ENCODE assay signal across 24 cellular contexts in the genomic region with DNA sequence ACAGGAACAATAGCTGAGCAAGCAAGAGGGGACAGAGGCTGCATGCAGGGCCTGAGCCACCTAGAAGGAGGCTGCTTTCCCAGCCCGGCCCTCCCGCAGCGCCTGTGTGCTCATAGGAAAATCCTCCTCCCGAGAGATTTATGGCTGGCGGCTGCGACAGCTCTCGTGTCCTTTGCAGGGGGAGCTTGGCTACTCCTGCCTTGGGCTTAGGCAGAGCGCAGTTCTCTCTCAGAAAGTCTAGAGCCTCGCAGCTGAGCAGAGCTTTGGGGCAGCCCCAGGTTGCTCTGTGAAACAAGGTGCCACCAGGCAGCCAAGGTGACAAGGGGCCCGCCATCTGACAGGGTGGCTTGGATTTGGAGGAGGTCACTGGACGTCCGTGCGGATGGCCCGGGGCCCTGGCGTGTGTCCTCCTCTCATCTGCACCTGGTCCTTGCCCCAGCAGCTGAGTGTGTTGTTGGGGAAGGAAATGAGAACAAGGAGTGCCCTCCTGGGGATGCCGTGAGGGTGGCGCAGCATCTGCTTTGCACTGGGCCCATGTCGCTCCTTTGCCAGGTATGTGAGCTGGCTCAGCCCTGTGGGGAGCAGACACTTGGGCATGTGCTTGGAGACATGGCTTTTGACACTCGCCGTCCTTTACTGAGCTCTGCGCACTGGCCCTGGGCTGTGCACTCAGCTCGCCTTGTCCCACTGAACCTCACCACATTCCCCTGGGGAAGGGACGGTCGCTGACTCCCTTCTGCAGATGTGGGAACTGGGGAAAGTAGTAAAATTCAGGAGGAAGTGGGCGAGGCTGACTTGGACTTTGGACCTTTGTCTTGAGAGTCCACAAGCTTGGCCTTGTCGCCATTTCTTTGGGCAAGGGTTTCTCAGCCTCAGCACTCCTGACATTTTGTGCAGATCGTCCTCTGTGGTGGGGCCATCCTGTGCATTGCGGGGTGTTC. TPM values are rescaled to one million over a fixed set of nuclear protein-coding genes. Genes with fewer than 3 reads are reported as not detected.
DNase-seq lines count a peak whose midpoint lies in the region; ATAC-seq and TF ChIP-seq lines count a peak whose summit lies in the region.
"Had no signal": no experiment of that assay in that cellular context is flagged by ENCODE, and none has a peak within 500 bp of the region (broad histone marks: within the 10 kb centered on the region; RNA-seq: fewer than 3 reads in every experiment).

No MANE protein-coding gene starts in this region.

- intact Hi-C loops in natural killer cell (cut with micrococcal nuclease), result no loop called here

- no peak overlapping the region for H3K4me3 Mint-ChIP-seq in natural killer cell treated with Interleukin-12 subunit alpha and Interleukin-12 subunit beta and Interleukin-15 and Interleukin-18, amount 100 ng/mL, for 72 hours
- H3K4me3 Mint-ChIP-seq in natural killer cell (no peak overlapping the region), memory B cell (no peak overlapping the region)
- H3K4me3 Mint-ChIP-seq: activated CD4-positive, alpha-beta memory T cell treated with anti-CD3 and anti-CD28 coated beads, Interleukin-2, amount 10 ng/mL, durations not matched to agents 7 days and 5 days had no signal

- no peaks in the 10 kb centered on the region for H3K4me1 Mint-ChIP-seq in natural killer cell treated with Interleukin-12 subunit alpha and Interleukin-12 subunit beta and Interleukin-15 and Interleukin-18, amount 100 ng/mL, for 72 hours (ENCODE audit: low read depth in 2 of 2)
- H3K4me1 Mint-ChIP-seq in natural killer cell (no peaks in the 10 kb centered on the region), memory B cell (peaks cover 2% of the 10 kb centered on the region)
- H3K4me1 Mint-ChIP-seq: activated CD4-positive, alpha-beta memory T cell treated with anti-CD3 and anti-CD28 coated beads, Interleukin-2, amount 10 ng/mL, durations not matched to agents 7 days and 5 days had no signal

- peaks cover 4 to 7% of the 10 kb centered on the region in 2 donors for H3K27me3 Mint-ChIP-seq in natural killer cell treated with Interleukin-12 subunit alpha and Interleukin-12 subunit beta and Interleukin-15 and Interleukin-18, amount 100 ng/mL, for 72 hours
- H3K27me3 Mint-ChIP-seq in natural killer cell (ENCODE audit: low read depth in 2 of 2) (peaks cover 0 to 11% of the 10 kb centered on the region in 2 donors), memory B cell (peaks cover 2% of the 10 kb centered on the region)

- no peaks in the 10 kb centered on the region for H3K36me3 Mint-ChIP-seq in natural killer cell treated with Interleukin-12 subunit alpha and Interleukin-12 subunit beta and Interleukin-15 and Interleukin-18, amount 100 ng/mL, for 72 hours
- H3K36me3 Mint-ChIP-seq in natural killer cell (no peaks in the 10 kb centered on the region), memory B cell (peaks cover 2% of the 10 kb centered on the region)
- H3K36me3 Mint-ChIP-seq: activated naive CD4-positive, alpha-beta T cell treated with anti-CD3 and anti-CD28 coated beads, Interleukin-2, amount 50 U/mL, for 72 hours had no signal

- peak; percentile 35 for DNase-seq in natural killer cell treated with Interleukin-12 subunit alpha and Interleukin-12 subunit beta and Interleukin-15 and Interleukin-18, amount 100 ng/mL, for 72 hours (ENCODE audit: low spot score)
- DNase-seq in natural killer cell, result no peak
- DNase-seq in NCI-H2227 treated with DMSO at 0.1 percent for 48 hours (lab: John Stamatoyannopoulos, UW), result peak; percentile 13
- DNase-seq in memory B cell (ENCODE audit: low spot score in 2 of 2), result no peak
- DNase-seq in GF-D8 (lab: John Stamatoyannopoulos, UW), result no peak
- DNase-seq in stimulated activated CD4-positive, alpha-beta T cell treated with anti-CD3 and anti-CD28 coated beads, Interleukin-1b, Interleukin-23, amount 100 ng/mL, for 48 hours, result no peak
- DNase-seq in NCI-H128 (lab: John Stamatoyannopoulos, UW; ENCODE audit: unreplicated experiment), result no peak
- DNase-seq: ACHN; activated CD4-positive, alpha-beta memory T cell treated with anti-CD3 and anti-CD28 coated beads, Interleukin-2, amount 10 ng/mL, durations not matched to agents 7 days and 5 days; activated CD4-positive, CD25-positive, alpha-beta regulatory T cell treated with anti-CD3 and anti-CD28 coated beads, Interleukin-2, amount 50 U/mL, for 72 hours; aorta; DMS79; effector memory CD4-positive, alpha-beta T cell; head of caudate nucleus; kidney glomerular epithelial cell; NCI-H1436 treated with DMSO at 0.1 percent for 48 hours; NCI-H510A treated with DMSO at 0.1 percent for 48 hours; nucleus accumbens; T-helper 1 cell had no signal

- no peaks in the 10 kb centered on the region for H3K9me3 Mint-ChIP-seq in natural killer cell treated with Interleukin-12 subunit alpha and Interleukin-12 subunit beta and Interleukin-15 and Interleukin-18, amount 100 ng/mL, for 72 hours
- H3K9me3 Mint-ChIP-seq in natural killer cell (no peaks in the 10 kb centered on the region), memory B cell (peaks cover 5% of the 10 kb centered on the region)
- H3K9me3 Mint-ChIP-seq: activated T-helper 2 cell treated with anti-CD3 and anti-CD28 coated beads, Interferon-gamma antibody, Interleukin-2, Interleukin-4, amounts not matched to agents 10 μg/mL and 5 μg/mL and 100 μg/mL, durations not matched to agents 14 hours and 24 hours and 36 hours had no signal

- H3K27ac Mint-ChIP-seq in natural killer cell treated with Interleukin-12 subunit alpha and Interleukin-12 subunit beta and Interleukin-15 and Interleukin-18, amount 100 ng/mL, for 72 hours, result no peak overlapping the region
- H3K27ac Mint-ChIP-seq in natural killer cell (no peak overlapping the region), memory B cell (no peak overlapping the region)
- H3K27ac Mint-ChIP-seq: activated CD4-positive, alpha-beta memory T cell treated with anti-CD3 and anti-CD28 coated beads, Interleukin-2, amount 10 ng/mL, durations not matched to agents 7 days and 5 days; activated naive CD4-positive, alpha-beta T cell treated with anti-CD3 and anti-CD28 coated beads, Interleukin-2, amount 50 U/mL, for 72 hours; activated T-helper 2 cell treated with anti-CD3 and anti-CD28 coated beads, Interferon-gamma antibody, Interleukin-2, Interleukin-4, amounts not matched to agents 10 μg/mL and 5 μg/mL and 100 μg/mL, durations not matched to agents 14 hours and 24 hours and 36 hours had no signal

- TF ChIP-seq CTCF in natural killer cell (IDR thresholded peaks at IDR 0.05), result no peak

- no peak for ATAC-seq in natural killer cell treated with Interleukin-12 subunit alpha and Interleukin-12 subunit beta and Interleukin-15 and Interleukin-18, amount 100 ng/mL, for 72 hours
- ATAC-seq in natural killer cell (no peak), memory B cell (ENCODE audit: low read depth) (peak; percentile 22)
- ATAC-seq: activated naive CD4-positive, alpha-beta T cell treated with anti-CD3 and anti-CD28 coated beads, Interleukin-2, amount 50 U/mL, for 72 hours; K562 had no signal

RNA-seq across cellular contexts. Expression of a gene that starts 41.9 kb away (rescaled TPM):
- not detected for total RNA-seq in natural killer cell treated with Interleukin-12 subunit alpha and Interleukin-12 subunit beta and Interleukin-15 and Interleukin-18, amount 100 ng/mL, for 72 hours
- total RNA-seq in natural killer cell, result under 1 TPM; 0.24 to 0.53 (median 0.41) TPM
- total RNA-seq: activated T-helper 2 cell treated with anti-CD3 and anti-CD28 coated beads, Interferon-gamma antibody, Interleukin-2, Interleukin-4, amounts not matched to agents 10 μg/mL and 5 μg/mL and 100 μg/mL, durations not matched to agents 14 hours and 24 hours and 36 hours; aorta; epithelial cell of proximal tubule; K562; MCF 10A had no signal

Comparison
In these comparisons a context has a peak if more than half of its experiments do, and no peak if none do; other contexts are left out.
1. DNase-seq: peak in natural killer cell treated with Interleukin-12 subunit alpha and Interleukin-12 subunit beta and Interleukin-15 and Interleukin-18, amount 100 ng/mL, for 72 hours (single experiment) and NCI-H2227 treated with DMSO at 0.1 percent for 48 hours (single experiment); none in natural killer cell (single experiment), memory B cell (0 of 2), GF-D8 (single experiment), stimulated activated CD4-positive, alpha-beta T cell treated with anti-CD3 and anti-CD28 coated beads, Interleukin-1b, Interleukin-23, amount 100 ng/mL, for 48 hours (single experiment) and NCI-H128 (single experiment).